8 cellular contexts compared by ENCODE assay signal in genomic region chrX:102863735-102864134, GRCh38.
DNase-seq lines count a peak whose midpoint lies in the region; ATAC-seq lines count a peak whose summit lies in the region.

No MANE protein-coding gene starts in this region.

- no peaks in the 10 kb centered on the region for H3K27me3 Mint-ChIP-seq in naive B cell

- no peak overlapping the region for H3K27ac Mint-ChIP-seq in naive B cell

- H3K9me3 Mint-ChIP-seq in naive B cell: no peaks in the 10 kb centered on the region

- peak; percentile 97 for ATAC-seq in GM21381 (IDR thresholded peaks at IDR 0.05; ENCODE audit: unreplicated experiment)
- ATAC-seq in naive B cell (ENCODE audit: low read depth in 2 of 2): peak; percentile 72 to 75

- DNase-seq in DMS 273 treated with DMSO at 0.1 percent for 48 hours (lab: John Stamatoyannopoulos, UW) (peak; percentile 52), HPDE6-E6E7 (ENCODE audit: extremely low spot score) (peak; percentile 39), NOMO-1 (lab: John Stamatoyannopoulos, UW; ENCODE audit: unreplicated experiment in 2 of 2) (peak; percentile 44 to 49), epidermal melanocyte (ENCODE audit: insufficient read length, low spot score) (peak; percentile 19), naive B cell (peak; percentile 54)
- peak; percentile 50 to 86 (median 60) for DNase-seq in activated CD8-positive, alpha-beta memory T cell treated with anti-CD3 and anti-CD28 coated beads for 48 hours (ENCODE audit: low read depth in 2 of 3, low spot score in 2 of 3)
- DNase-seq in stimulated activated CD8-positive, alpha-beta memory T cell treated with anti-CD3 and anti-CD28 coated beads, Interleukin-7, amount 100 ng/mL, for 4 hours (ENCODE audit: low read depth in 2 of 2): peak; percentile 57 to 66

- H3K4me3 Mint-ChIP-seq in naive B cell: no peak overlapping the region

- H3K4me1 Mint-ChIP-seq in naive B cell: no peaks in the 10 kb centered on the region

- H3K36me3 Mint-ChIP-seq in naive B cell: no peaks in the 10 kb centered on the region

Comparison
In these comparisons a context has a peak if more than half of its experiments do, and no peak if none do; other contexts are left out.
1. Peak in every context shown above with its lines: DNase-seq and ATAC-seq.